Comparison of ENCODE assay signal across 26 cellular contexts in the genomic region with DNA sequence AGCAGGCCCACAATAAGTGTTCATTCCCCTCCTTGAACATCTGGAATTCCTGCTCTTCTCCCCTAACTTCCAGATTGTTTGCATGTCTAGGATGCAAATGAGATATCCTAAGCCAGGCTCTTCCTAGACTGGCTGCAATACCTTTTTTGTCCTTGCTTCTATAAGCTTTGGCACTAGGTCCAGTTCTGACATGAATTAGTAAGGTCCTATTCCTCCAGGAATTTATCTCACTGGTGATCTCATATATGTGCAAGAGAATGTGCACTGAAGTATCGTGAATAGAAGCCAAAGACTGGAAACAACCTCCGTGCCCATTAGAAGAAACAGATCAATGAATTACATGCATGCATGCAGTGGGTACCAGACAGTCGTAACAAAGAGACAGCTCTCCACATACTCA. TPM values are rescaled to one million over a fixed set of nuclear protein-coding genes. Genes with fewer than 3 reads are reported as not detected.
DNase-seq lines count a peak whose midpoint lies in the region; ATAC-seq and TF ChIP-seq lines count a peak whose summit lies in the region.
"Had no signal": no experiment of that assay in that cellular context is flagged by ENCODE, and none has a peak within 500 bp of the region (broad histone marks: within the 10 kb centered on the region; RNA-seq: fewer than 3 reads in every experiment).

No MANE protein-coding gene starts in this region.

- no peak for ATAC-seq in heart right ventricle
- no peak for ATAC-seq in left ventricle myocardium superior
- no peak for ATAC-seq in HG03342 (IDR thresholded peaks at IDR 0.05; ENCODE audit: unreplicated experiment)
- ATAC-seq: CD8-positive, alpha-beta T cell; GM12878; HepG2; K562; Panc1 had no signal

- H3K9me3 Mint-ChIP-seq in type B pancreatic cell = no peaks in the 10 kb centered on the region
- H3K9me3 Mint-ChIP-seq: CD8-positive, alpha-beta T cell had no signal

- no peaks in the 10 kb centered on the region for H3K36me3 Mint-ChIP-seq in type B pancreatic cell
- H3K36me3 Mint-ChIP-seq: CD8-positive, alpha-beta T cell had no signal

- intact Hi-C loops in heart right ventricle (cut with DNase I) (no loop called here), left ventricle myocardium superior (cut with micrococcal nuclease) (no loop called here)

- H3K4me3 Mint-ChIP-seq in type B pancreatic cell = no peak overlapping the region
- H3K4me3 Mint-ChIP-seq: CD8-positive, alpha-beta T cell had no signal

- H3K4me3 ChIP-seq in heart right ventricle = no peak overlapping the region
- no peak overlapping the region for H3K4me3 ChIP-seq in epithelial cell of esophagus (ENCODE audit: low read length)
- H3K4me3 ChIP-seq in rectal smooth muscle tissue (ENCODE audit: low read length) = no peak overlapping the region
- H3K4me3 ChIP-seq: GM12878, K562, MG63, SJSA1 had no signal

- TF ChIP-seq CTCF in heart right ventricle (IDR thresholded peaks at IDR 0.05) (no peak), epithelial cell of esophagus (IDR thresholded peaks at IDR 0.05; ENCODE audit: insufficient read depth, low read depth, low read length, missing control alignments) (no peak), type B pancreatic cell (conservative IDR thresholded peaks at IDR 0.05) (peak; percentile 18)

- H3K9me3 ChIP-seq in heart right ventricle = peaks cover 0 to 9% (median 0%) of the 10 kb centered on the region in 11 donors

- H3K27me3 Mint-ChIP-seq in type B pancreatic cell = no peaks in the 10 kb centered on the region

- no peak for DNase-seq in heart right ventricle
- no peak for DNase-seq in left ventricle myocardium superior
- peak; percentile 54 for DNase-seq in epithelial cell of esophagus (ENCODE audit: low read depth)
- no peak for DNase-seq in type B pancreatic cell (ENCODE audit: extremely low spot score, unreplicated experiment)
- DNase-seq in NCI-H82 (lab: John Stamatoyannopoulos, UW) = no peak
- DNase-seq: 8988T; AML-193; C1 segment of cervical spinal cord; CD8-positive, alpha-beta T cell; DND-41; H7; MG63; NCI-H1436 treated with DMSO at 0.1 percent for 48 hours; NCI-H2081; NCI-H2171; NCI-H345; NCI-H524; NCI-H774 had no signal

- no peak overlapping the region for H3K27ac Mint-ChIP-seq in type B pancreatic cell
- H3K27ac Mint-ChIP-seq: CD8-positive, alpha-beta T cell had no signal

- peaks cover 25 to 73% (median 41%) of the 10 kb centered on the region in 9 donors for H3K4me1 ChIP-seq in heart right ventricle
- H3K4me1 ChIP-seq in rectal smooth muscle tissue (ENCODE audit: control insufficient read depth, insufficient read depth, low read length) = peaks cover 45% of the 10 kb centered on the region

- H3K9ac ChIP-seq in rectal smooth muscle tissue (ENCODE audit: low read length) = no peak overlapping the region

- 87 to 88% methylated on average over 3 of the region's 3 CpGs for WGBS in heart right ventricle, 2 donors

- H3K4me1 Mint-ChIP-seq in type B pancreatic cell (ENCODE audit: unreplicated experiment) = peaks cover 12% of the 10 kb centered on the region

- H3K27ac ChIP-seq in heart right ventricle (peak overlapping the region in 9 of 10 donors; percentile 89 to 99 (median 95)), rectal smooth muscle tissue (ENCODE audit: low read depth, low read length) (peak overlapping the region; percentile 85)
- H3K27ac ChIP-seq: HL-60, SJSA1 had no signal

- H3K27me3 ChIP-seq in heart right ventricle = no peaks in the 10 kb centered on the region
- H3K27me3 ChIP-seq in rectal smooth muscle tissue (ENCODE audit: control insufficient read depth, insufficient read depth, low read length) = no peaks in the 10 kb centered on the region
- H3K27me3 ChIP-seq: MG63, SJSA1 had no signal

- no peaks in the 10 kb centered on the region for H3K36me3 ChIP-seq in heart right ventricle
- no peaks in the 10 kb centered on the region for H3K36me3 ChIP-seq in rectal smooth muscle tissue (ENCODE audit: control insufficient read depth, insufficient read depth, low read length)
- H3K36me3 ChIP-seq: MG63, SJSA1 had no signal

RNA-seq across cellular contexts. Expression of gene DUSP1, which starts 25.2 kb away (rescaled TPM):
- 100 to 1,000 TPM in 7 of 10 donors, 10 to 100 TPM in 3; 55.7 to 215 (median 143) TPM for total RNA-seq in heart right ventricle
- 10 to 100 TPM; 33.3 to 98.6 TPM for polyA plus RNA-seq in heart right ventricle
- 98.9 TPM for total RNA-seq in left ventricle myocardium superior
- total RNA-seq in type B pancreatic cell (ENCODE audit: low replicate concordance) = 50.9 and 163 TPM in 2 replicates
